In the genomic region with DNA sequence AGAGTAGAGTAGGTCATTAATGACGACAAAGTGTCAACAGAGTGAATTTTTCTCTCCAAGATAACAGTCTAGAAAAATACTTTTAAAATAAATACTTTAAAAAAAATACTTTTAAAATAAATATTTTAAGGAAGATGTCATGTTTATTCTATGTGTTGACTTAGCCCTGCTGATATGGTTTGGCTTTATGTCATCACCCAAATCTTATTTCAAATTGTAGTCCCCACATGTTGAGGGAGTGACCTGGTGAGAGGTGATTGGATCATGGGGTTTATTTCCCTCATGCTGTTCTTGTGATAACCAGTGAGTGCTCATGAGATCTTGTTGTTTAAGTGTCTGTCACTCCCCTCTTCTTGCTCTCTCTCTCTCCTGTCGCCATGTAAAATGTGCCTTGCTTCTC, we compare ENCODE assay signal across 21 cellular contexts.
A peak's percentile ranks its signal among the peaks of the same experiment; 100 is the strongest.
DNase-seq lines count a peak whose midpoint lies in the region; ATAC-seq and TF ChIP-seq lines count a peak whose summit lies in the region.
"Had no signal": no experiment of that assay in that cellular context is flagged by ENCODE, and none has a peak within 500 bp of the region (broad histone marks: within the 10 kb centered on the region; RNA-seq: fewer than 3 reads in every experiment).

No MANE protein-coding gene starts in this region.

- H2BK15ac ChIP-seq in IMR-90 (ENCODE audit: low read depth, low read length) (peak overlapping the region; percentile 60; the same call in 1 of the 3 replicates), mesendoderm (replicated peaks; ENCODE audit: low read depth) (no peak overlapping the region)

- no peak overlapping the region; a peak in 1 of 4 replicates for H4K8ac ChIP-seq in IMR-90 (ENCODE audit: low read depth in 2 of 2, low read length in 2 of 2)
- no peak overlapping the region for H4K8ac ChIP-seq in mesendoderm (ENCODE audit: low read depth, low read length)

- intact Hi-C loops in IMR-90 (cut with micrococcal nuclease): loop anchor here (10.0 kb wide), 1 partner anchor 758 kb away; a partner anchor contains a TSS

- H2AK5ac ChIP-seq in IMR-90 (ENCODE audit: low read depth, low read length) (no peak overlapping the region), mesendoderm (ENCODE audit: low read length) (no peak overlapping the region)

- H3K4ac ChIP-seq in IMR-90 (ENCODE audit: low read depth, low read length) (0 out of 2 replicates have a peak overlapping the region, but pooled peaks have one; percentile 19), mesendoderm (ENCODE audit: low read depth, low read length) (no peak overlapping the region)

- H3K4me2 ChIP-seq in IMR-90 (ENCODE audit: low read depth, low read length): no peak overlapping the region
- H3K4me2 ChIP-seq in mesendoderm (ENCODE audit: low read length): no peak overlapping the region
- H3K4me2 ChIP-seq: BLaER1 had no signal

- POLR2A ChIA-PET in IMR-90 (lab: Charles Lee; ENCODE audit: unreplicated experiment): no interaction called here

- H2BK20ac ChIP-seq in IMR-90 (ENCODE audit: low read depth, low read length): 0 out of 2 replicates have a peak overlapping the region, but pooled peaks have one; percentile 24

- TF ChIP-seq CTCF in IMR-90 (conservative IDR thresholded peaks at IDR 0.05; ENCODE audit: low read depth, low read length): no peak
- TF ChIP-seq CTCF in choroid plexus epithelial cell (conservative IDR thresholded peaks at IDR 0.05; ENCODE audit: low read depth, low read length): no peak

- H3K9me1 ChIP-seq in IMR-90 (ENCODE audit: insufficient read depth, low read length): no peaks in the 10 kb centered on the region

- H3K9me3 ChIP-seq in IMR-90 (ENCODE audit: control insufficient read depth, insufficient read depth, low read length): no peaks in the 10 kb centered on the region
- H3K9me3 ChIP-seq: BLaER1 had no signal

- TF ChIP-seq RAD21 in IMR-90 (IDR thresholded peaks at IDR 0.05; ENCODE audit: low read length): no peak

- no peaks in the 10 kb centered on the region for H3K27me3 ChIP-seq in IMR-90 (ENCODE audit: control insufficient read depth, insufficient read depth, low read length)
- no peaks in the 10 kb centered on the region for H3K27me3 ChIP-seq in mesendoderm (ENCODE audit: insufficient read depth, low read length, poor library complexity)
- H3K27me3 ChIP-seq: BE2C, BLaER1 had no signal

- no peaks in the 10 kb centered on the region for H4K20me1 ChIP-seq in IMR-90 (ENCODE audit: insufficient read depth, low read length)
- H4K20me1 ChIP-seq: BLaER1 had no signal

- H4K5ac ChIP-seq in IMR-90 (ENCODE audit: low read depth, low read length) (no peak overlapping the region; the same call in 1 of the 2 replicates), mesendoderm (ENCODE audit: low read length) (no peak overlapping the region)

- H3K14ac ChIP-seq in IMR-90 (replicated peaks; ENCODE audit: low read depth, low read length): no peak overlapping the region

- peak; percentile 81 for ATAC-seq in IMR-90 (ENCODE audit: low read depth)
- no peak for ATAC-seq in SK-N-SH treated with all-trans-retinoic acid at 6 μM for 48 hours

- H3K4me3 ChIP-seq in IMR-90 (ENCODE audit: insufficient read depth, low read depth, low read length) (no peak overlapping the region), choroid plexus epithelial cell (ENCODE audit: low read depth, low read length) (no peak overlapping the region), mesendoderm (ENCODE audit: low read length) (no peak overlapping the region)
- H3K4me3 ChIP-seq: BLaER1 had no signal

- H3K36me3 ChIP-seq in IMR-90 (ENCODE audit: control insufficient read depth, insufficient read depth, low read length): no peaks in the 10 kb centered on the region
- no peaks in the 10 kb centered on the region for H3K36me3 ChIP-seq in mesendoderm (ENCODE audit: control insufficient read depth, insufficient read depth, low read length)
- H3K36me3 ChIP-seq: BE2C, BLaER1 had no signal

- DNase-seq in IMR-90 (peak; percentile 63), choroid plexus epithelial cell (ENCODE audit: low read depth) (peak; percentile 50), iris pigment epithelial cell (ENCODE audit: low read depth) (peak; percentile 26), mesendoderm (no peak)
- no peak for DNase-seq in activated effector memory CD4-positive, alpha-beta T cell treated with anti-CD3 and anti-CD28 coated beads, Interleukin-2, amount 50 U/mL, for 16 hours
- DNase-seq: 8988T; ACHN; BE2C; C1 segment of cervical spinal cord; CD4-positive, alpha-beta memory T cell; CD4-positive, CD25-positive, alpha-beta regulatory T cell; CD8-positive, alpha-beta memory T cell; COR-L47; DMS 273 treated with DMSO at 0.1 percent for 48 hours; DMS153; DMS53; DMS79; DND-41; GF-D8 had no signal

- CTCF ChIA-PET in IMR-90 (lab: Yijun Ruan, JAX): no interaction called here

- in situ Hi-C loops in IMR-90 (cut with MboI; ENCODE audit: low sequenced_read_pairs): no loop called here

- peak overlapping the region; percentile 82; the same call in 1 of the 2 replicates for H3K18ac ChIP-seq in IMR-90 (ENCODE audit: low read depth, low read length)
- H3K18ac ChIP-seq in mesendoderm (ENCODE audit: low read length): no peak overlapping the region

- H2BK120ac ChIP-seq in IMR-90 (ENCODE audit: low read depth, low read length) (peak overlapping the region; percentile 32; the same call in 1 of the 2 replicates), mesendoderm (ENCODE audit: low read depth, low read length) (no peak overlapping the region)

- no peak overlapping the region; the same call in 1 of the 2 replicates for H4K91ac ChIP-seq in IMR-90 (ENCODE audit: insufficient read depth, low read depth, low read length)

- peak overlapping the region; percentile 62 for H2BK5ac ChIP-seq in IMR-90 (ENCODE audit: low read depth, low read length, poor library complexity, severe bottlenecking)
- H2BK5ac ChIP-seq in mesendoderm (ENCODE audit: low read length): no peak overlapping the region

- H3K79me2 ChIP-seq in mesendoderm (ENCODE audit: control insufficient read depth, insufficient read depth, low read length): no peaks in the 10 kb centered on the region

- no peak overlapping the region for H3K9ac ChIP-seq in IMR-90 (ENCODE audit: low read depth, low read length)
- H3K9ac ChIP-seq in mesendoderm (ENCODE audit: low read length): no peak overlapping the region
- H3K9ac ChIP-seq: BLaER1 had no signal

- peaks cover 8% of the 10 kb centered on the region for H3K4me1 ChIP-seq in IMR-90 (ENCODE audit: control insufficient read depth, insufficient read depth, low read length)
- H3K4me1 ChIP-seq in mesendoderm (ENCODE audit: control insufficient read depth, low read depth, low read length): no peaks in the 10 kb centered on the region
- H3K4me1 ChIP-seq: BE2C had no signal

- dilution Hi-C loops in IMR-90 (cut with HindIII; ENCODE audit: low sequenced_read_pairs, unreplicated experiment): no loop called here

- H3K23ac ChIP-seq in IMR-90 (ENCODE audit: low read depth, low read length): no peak overlapping the region
- no peak overlapping the region for H3K23ac ChIP-seq in mesendoderm (ENCODE audit: low read length)

- no peak overlapping the region for H2AFZ ChIP-seq in IMR-90 (replicated peaks; ENCODE audit: low read length, poor library complexity)

- H3K79me1 ChIP-seq in IMR-90 (ENCODE audit: low read depth in 1 of 2, low read length in 2 of 2) (no peaks in the 10 kb centered on the region), mesendoderm (ENCODE audit: low read length) (no peaks in the 10 kb centered on the region)

- no TSS peak for BruUV-seq in IMR-90 (replicated peaks; lab: Mats Ljungman, UMichigan)

- H3K27ac ChIP-seq in IMR-90 (ENCODE audit: insufficient read depth, low read length): peak overlapping the region; percentile 61; the same call in 1 of the 2 replicates
- no peak overlapping the region for H3K27ac ChIP-seq in mesendoderm (ENCODE audit: low read depth, low read length)
- H3K27ac ChIP-seq: BLaER1 had no signal

- H3K56ac ChIP-seq in IMR-90 (ENCODE audit: extremely low read depth, insufficient read depth, low read length): no peak overlapping the region
- H3K56ac ChIP-seq in mesendoderm (ENCODE audit: low read length): no peak overlapping the region

- no peak for TF ChIP-seq POLR2A in IMR-90 (IDR thresholded peaks at IDR 0.05; ENCODE audit: low read depth, low read length)

- no peak overlapping the region for H2AK9ac ChIP-seq in IMR-90 (replicated peaks; ENCODE audit: low read depth, low read length, poor library complexity)

- no CpG with 5 or more reads among the region's 2 CpGs for WGBS in IMR-90 (ENCODE audit: extremely low coverage in 2 of 2, insufficient read length in 1 of 2), 2 experiments
- no CpG with 5 or more reads among the region's 2 CpGs for WGBS in mesendoderm (ENCODE audit: extremely low coverage, insufficient coverage, low lambda C conversion rate)

TF ChIP-seq in IMR-90, 13 proteins besides CTCF, POLR2A, EP300 and RAD21:
- TF ChIP-seq MAFK (IDR thresholded peaks at IDR 0.05; ENCODE audit: low read depth, low read length): no peak
- no peak for TF ChIP-seq RCOR1 (IDR thresholded peaks at IDR 0.05; ENCODE audit: insufficient replicate concordance, low read length)

TF ChIP-seq in SK-N-SH treated with all-trans-retinoic acid at 6 μM for 48 hours, 23 proteins besides CTCF, POLR2A, EP300 and RAD21 (continues in another document):
- TF ChIP-seq ZNF565 (CRISPR knock-in tag; conservative IDR thresholded peaks at IDR 0.05; ENCODE audit: low read depth) (no peak), ZC3H10 (CRISPR knock-in tag; IDR thresholded peaks at IDR 0.05) (no peak), ZFP3 (CRISPR knock-in tag; IDR thresholded peaks at IDR 0.05) (no peak), ZFP30 (CRISPR knock-in tag; IDR thresholded peaks at IDR 0.05) (no peak), ISL1 (CRISPR knock-in tag; IDR thresholded peaks at IDR 0.05) (no peak)
- TF ChIP-seq, protein P1, sequence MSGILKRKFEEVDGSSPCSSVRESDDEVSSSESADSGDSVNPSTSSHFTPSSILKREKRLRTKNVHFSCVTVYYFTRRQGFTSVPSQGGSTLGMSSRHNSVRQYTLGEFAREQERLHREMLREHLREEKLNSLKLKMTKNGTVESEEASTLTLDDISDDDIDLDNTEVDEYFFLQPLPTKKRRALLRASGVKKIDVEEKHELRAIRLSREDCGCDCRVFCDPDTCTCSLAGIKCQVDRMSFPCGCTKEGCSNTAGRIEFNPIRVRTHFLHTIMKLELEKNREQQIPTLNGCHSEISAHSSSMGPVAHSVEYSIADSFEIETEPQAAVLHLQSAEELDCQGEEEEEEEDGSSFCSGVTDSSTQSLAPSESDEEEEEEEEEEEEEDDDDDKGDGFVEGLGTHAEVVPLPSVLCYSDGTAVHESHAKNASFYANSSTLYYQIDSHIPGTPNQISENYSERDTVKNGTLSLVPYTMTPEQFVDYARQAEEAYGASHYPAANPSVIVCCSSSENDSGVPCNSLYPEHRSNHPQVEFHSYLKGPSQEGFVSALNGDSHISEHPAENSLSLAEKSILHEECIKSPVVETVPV (CRISPR knock-in tag; IDR thresholded peaks at IDR 0.05): no peak

Comparison
In these comparisons a context has a peak if more than half of its experiments do, and no peak if none do; other contexts are left out.
1. DNase-seq: peak in IMR-90 (single experiment), choroid plexus epithelial cell (single experiment) and iris pigment epithelial cell (single experiment); none in mesendoderm (single experiment) and activated effector memory CD4-positive, alpha-beta T cell treated with anti-CD3 and anti-CD28 coated beads, Interleukin-2, amount 50 U/mL, for 16 hours (single experiment).